ENCODE assay signal across 8 cellular contexts in genomic region chr12:9707864-9708808, GRCh38. TPM values are rescaled to one million over a fixed set of nuclear protein-coding genes. Genes with fewer than 3 reads are reported as not detected.
DNase-seq lines count a peak whose midpoint lies in the region; ATAC-seq and TF ChIP-seq lines count a peak whose summit lies in the region.

No MANE protein-coding gene starts in this region.

- DNase-seq in activated gamma-delta T cell treated with Interleukin-2 at 50 U/mL for 16 hours (peak; percentile 66), activated gamma-delta T cell (lab: John Stamatoyannopoulos, UW) (no peak), NCI-H2107 (lab: John Stamatoyannopoulos, UW) (peak; percentile 5), ecto neural progenitor cell (ENCODE audit: low spot score) (peak; percentile 67), mesothelial cell of epicardium (ENCODE audit: low spot score in 2 of 2, unreplicated experiment in 2 of 2) (peak in 1 of 2 experiments; percentile 46)
- DNase-seq in activated CD4-positive, alpha-beta T cell treated with anti-CD3 and anti-CD28 coated beads for 48 hours: peak; percentile 77
- DNase-seq in stimulated activated naive CD4-positive, alpha-beta T cell treated with Interleukin-2 at 50 U/mL for 16 hours (lab: John Stamatoyannopoulos, UW): peak; percentile 55

- no peak for ATAC-seq in GM18520 (IDR thresholded peaks at IDR 0.05; ENCODE audit: unreplicated experiment)

- no peaks in the 10 kb centered on the region for H3K27me3 Mint-ChIP-seq in mesothelial cell of epicardium (ENCODE audit: low read depth)

- H3K4me1 Mint-ChIP-seq in mesothelial cell of epicardium: peaks cover 4% of the 10 kb centered on the region

- H3K4me3 Mint-ChIP-seq in mesothelial cell of epicardium: no peak overlapping the region

- no peak overlapping the region for H3K27ac Mint-ChIP-seq in mesothelial cell of epicardium

- peaks cover 4% of the 10 kb centered on the region for H3K36me3 Mint-ChIP-seq in mesothelial cell of epicardium

- H3K9me3 Mint-ChIP-seq in mesothelial cell of epicardium: peaks cover 24% of the 10 kb centered on the region

- peak; percentile 71 for TF ChIP-seq CTCF in mesothelial cell of epicardium (IDR thresholded peaks at IDR 0.05; ENCODE audit: unreplicated experiment)

RNA-seq across cellular contexts. Expression of gene CLECL1, which starts 24.8 kb away (rescaled TPM):
- total RNA-seq in mesothelial cell of epicardium: not detected in 3 replicates

RNA-seq across cellular contexts. Expression of gene CLEC2D, which starts 38.6 kb away (rescaled TPM):
- 20.7 to 21.8 TPM (median 21.7 TPM) in 3 replicates for total RNA-seq in mesothelial cell of epicardium

RNA-seq across cellular contexts. Expression of gene CD69, which starts 52.6 kb away (rescaled TPM):
- total RNA-seq in mesothelial cell of epicardium: 0.40 to 0.78 TPM (median 0.43 TPM) in 3 replicates
